Comparison of ENCODE assay signal across 1 cellular context in the genomic region with DNA sequence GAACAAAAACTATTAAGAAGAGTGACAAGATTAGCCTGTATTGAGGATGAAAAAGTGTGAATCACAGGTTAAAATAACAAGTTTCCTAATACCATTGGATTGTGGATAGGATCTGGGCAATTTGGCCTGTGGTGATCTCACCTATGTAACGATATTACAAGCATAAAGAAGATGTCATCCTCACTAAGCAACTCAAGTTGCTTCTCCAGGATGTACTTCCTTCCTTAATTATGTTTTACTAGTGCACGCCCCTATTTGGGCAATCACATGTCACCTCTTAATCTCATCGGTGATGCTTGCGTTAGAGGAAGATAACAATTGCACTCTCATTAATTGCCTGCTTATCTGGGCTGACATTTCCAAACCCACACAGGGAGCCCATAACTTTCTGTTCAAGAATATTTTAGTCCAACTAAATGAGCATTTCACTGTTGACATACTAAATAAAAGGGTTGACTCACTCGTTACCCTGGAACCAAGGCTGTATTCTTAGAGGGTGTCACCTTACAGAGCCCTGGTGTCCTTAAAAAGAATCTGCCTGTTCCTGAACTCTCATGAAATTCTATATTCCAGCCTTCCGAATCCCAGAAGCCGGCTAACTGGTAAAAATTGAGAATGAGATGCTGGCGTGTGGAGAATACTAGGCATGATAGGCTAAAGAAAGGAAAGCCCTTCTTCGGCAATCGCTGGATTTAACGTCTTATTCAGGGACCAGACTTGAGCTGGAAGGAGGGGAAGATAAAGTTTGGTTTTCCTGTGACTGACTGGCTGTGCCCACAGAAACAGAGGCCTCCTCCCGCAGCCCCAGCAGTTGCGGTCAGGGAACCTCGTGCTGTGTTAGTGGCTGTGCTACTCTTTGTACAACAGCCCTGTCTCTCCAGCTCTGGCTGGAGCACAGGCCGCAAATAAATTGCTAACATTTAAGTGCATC.
TF ChIP-seq lines count a peak whose summit lies in the region.

No MANE protein-coding gene starts in this region.

TF ChIP-seq in H1, 55 proteins besides CTCF, POLR2A, EP300 and RAD21 (continued from another document):
- TF ChIP-seq, protein P1, sequence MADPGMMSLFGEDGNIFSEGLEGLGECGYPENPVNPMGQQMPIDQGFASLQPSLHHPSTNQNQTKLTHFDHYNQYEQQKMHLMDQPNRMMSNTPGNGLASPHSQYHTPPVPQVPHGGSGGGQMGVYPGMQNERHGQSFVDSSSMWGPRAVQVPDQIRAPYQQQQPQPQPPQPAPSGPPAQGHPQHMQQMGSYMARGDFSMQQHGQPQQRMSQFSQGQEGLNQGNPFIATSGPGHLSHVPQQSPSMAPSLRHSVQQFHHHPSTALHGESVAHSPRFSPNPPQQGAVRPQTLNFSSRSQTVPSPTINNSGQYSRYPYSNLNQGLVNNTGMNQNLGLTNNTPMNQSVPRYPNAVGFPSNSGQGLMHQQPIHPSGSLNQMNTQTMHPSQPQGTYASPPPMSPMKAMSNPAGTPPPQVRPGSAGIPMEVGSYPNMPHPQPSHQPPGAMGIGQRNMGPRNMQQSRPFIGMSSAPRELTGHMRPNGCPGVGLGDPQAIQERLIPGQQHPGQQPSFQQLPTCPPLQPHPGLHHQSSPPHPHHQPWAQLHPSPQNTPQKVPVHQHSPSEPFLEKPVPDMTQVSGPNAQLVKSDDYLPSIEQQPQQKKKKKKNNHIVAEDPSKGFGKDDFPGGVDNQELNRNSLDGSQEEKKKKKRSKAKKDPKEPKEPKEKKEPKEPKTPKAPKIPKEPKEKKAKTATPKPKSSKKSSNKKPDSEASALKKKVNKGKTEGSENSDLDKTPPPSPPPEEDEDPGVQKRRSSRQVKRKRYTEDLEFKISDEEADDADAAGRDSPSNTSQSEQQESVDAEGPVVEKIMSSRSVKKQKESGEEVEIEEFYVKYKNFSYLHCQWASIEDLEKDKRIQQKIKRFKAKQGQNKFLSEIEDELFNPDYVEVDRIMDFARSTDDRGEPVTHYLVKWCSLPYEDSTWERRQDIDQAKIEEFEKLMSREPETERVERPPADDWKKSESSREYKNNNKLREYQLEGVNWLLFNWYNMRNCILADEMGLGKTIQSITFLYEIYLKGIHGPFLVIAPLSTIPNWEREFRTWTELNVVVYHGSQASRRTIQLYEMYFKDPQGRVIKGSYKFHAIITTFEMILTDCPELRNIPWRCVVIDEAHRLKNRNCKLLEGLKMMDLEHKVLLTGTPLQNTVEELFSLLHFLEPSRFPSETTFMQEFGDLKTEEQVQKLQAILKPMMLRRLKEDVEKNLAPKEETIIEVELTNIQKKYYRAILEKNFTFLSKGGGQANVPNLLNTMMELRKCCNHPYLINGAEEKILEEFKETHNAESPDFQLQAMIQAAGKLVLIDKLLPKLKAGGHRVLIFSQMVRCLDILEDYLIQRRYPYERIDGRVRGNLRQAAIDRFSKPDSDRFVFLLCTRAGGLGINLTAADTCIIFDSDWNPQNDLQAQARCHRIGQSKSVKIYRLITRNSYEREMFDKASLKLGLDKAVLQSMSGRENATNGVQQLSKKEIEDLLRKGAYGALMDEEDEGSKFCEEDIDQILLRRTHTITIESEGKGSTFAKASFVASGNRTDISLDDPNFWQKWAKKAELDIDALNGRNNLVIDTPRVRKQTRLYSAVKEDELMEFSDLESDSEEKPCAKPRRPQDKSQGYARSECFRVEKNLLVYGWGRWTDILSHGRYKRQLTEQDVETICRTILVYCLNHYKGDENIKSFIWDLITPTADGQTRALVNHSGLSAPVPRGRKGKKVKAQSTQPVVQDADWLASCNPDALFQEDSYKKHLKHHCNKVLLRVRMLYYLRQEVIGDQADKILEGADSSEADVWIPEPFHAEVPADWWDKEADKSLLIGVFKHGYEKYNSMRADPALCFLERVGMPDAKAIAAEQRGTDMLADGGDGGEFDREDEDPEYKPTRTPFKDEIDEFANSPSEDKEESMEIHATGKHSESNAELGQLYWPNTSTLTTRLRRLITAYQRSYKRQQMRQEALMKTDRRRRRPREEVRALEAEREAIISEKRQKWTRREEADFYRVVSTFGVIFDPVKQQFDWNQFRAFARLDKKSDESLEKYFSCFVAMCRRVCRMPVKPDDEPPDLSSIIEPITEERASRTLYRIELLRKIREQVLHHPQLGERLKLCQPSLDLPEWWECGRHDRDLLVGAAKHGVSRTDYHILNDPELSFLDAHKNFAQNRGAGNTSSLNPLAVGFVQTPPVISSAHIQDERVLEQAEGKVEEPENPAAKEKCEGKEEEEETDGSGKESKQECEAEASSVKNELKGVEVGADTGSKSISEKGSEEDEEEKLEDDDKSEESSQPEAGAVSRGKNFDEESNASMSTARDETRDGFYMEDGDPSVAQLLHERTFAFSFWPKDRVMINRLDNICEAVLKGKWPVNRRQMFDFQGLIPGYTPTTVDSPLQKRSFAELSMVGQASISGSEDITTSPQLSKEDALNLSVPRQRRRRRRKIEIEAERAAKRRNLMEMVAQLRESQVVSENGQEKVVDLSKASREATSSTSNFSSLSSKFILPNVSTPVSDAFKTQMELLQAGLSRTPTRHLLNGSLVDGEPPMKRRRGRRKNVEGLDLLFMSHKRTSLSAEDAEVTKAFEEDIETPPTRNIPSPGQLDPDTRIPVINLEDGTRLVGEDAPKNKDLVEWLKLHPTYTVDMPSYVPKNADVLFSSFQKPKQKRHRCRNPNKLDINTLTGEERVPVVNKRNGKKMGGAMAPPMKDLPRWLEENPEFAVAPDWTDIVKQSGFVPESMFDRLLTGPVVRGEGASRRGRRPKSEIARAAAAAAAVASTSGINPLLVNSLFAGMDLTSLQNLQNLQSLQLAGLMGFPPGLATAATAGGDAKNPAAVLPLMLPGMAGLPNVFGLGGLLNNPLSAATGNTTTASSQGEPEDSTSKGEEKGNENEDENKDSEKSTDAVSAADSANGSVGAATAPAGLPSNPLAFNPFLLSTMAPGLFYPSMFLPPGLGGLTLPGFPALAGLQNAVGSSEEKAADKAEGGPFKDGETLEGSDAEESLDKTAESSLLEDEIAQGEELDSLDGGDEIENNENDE (IDR thresholded peaks at IDR 0.05; ENCODE audit: insufficient replicate concordance, low read length) = no peak
- TF ChIP-seq JUND (IDR thresholded peaks at IDR 0.05; ENCODE audit: low read length) = no peak
